In genomic region chr10:124558901-124559321, GRCh38 we compare ENCODE assay signal across 17 cellular contexts.
A peak's percentile ranks its signal among the peaks of the same experiment; 100 is the strongest.
DNase-seq lines count a peak whose midpoint lies in the region; ATAC-seq and TF ChIP-seq lines count a peak whose summit lies in the region.
"Had no signal": no experiment of that assay in that cellular context is flagged by ENCODE, and none has a peak within 500 bp of the region (broad histone marks: within the 10 kb centered on the region; RNA-seq: fewer than 3 reads in every experiment).

No MANE protein-coding gene starts in this region.

- no peaks in the 10 kb centered on the region for H3K36me3 Mint-ChIP-seq in Calu3 (ENCODE audit: insufficient read depth, unreplicated experiment)
- H3K36me3 Mint-ChIP-seq: activated CD8-positive, alpha-beta memory T cell treated with anti-CD3 and anti-CD28 coated beads, Interleukin-2, amount 10 ng/mL, durations not matched to agents 7 days and 5 days had no signal

- no peaks in the 10 kb centered on the region for H3K9me3 ChIP-seq in adrenal gland (replicated peaks in 1 of 3)
- no peaks in the 10 kb centered on the region for H3K9me3 ChIP-seq in gastroesophageal sphincter
- no peaks in the 10 kb centered on the region for H3K9me3 ChIP-seq in psoas muscle
- H3K9me3 ChIP-seq in uterus, result no peaks in the 10 kb centered on the region
- H3K9me3 ChIP-seq: body of pancreas had no signal

- H3K27me3 ChIP-seq in adrenal gland (no peaks in the 10 kb centered on the region), gastroesophageal sphincter (no peaks in the 10 kb centered on the region), psoas muscle (ENCODE audit: insufficient read depth in 3 of 3, low read length in 2 of 3) (no peaks in the 10 kb centered on the region), uterus (no peaks in the 10 kb centered on the region)
- H3K27me3 ChIP-seq: BLaER1 treated with 17β-estradiol and CSF1 and Interleukin-3, amounts not matched to agents 10 nM and 100 nM; body of pancreas; SJSA1 had no signal

- no peaks in the 10 kb centered on the region for H3K4me1 Mint-ChIP-seq in Calu3 (ENCODE audit: low read depth, unreplicated experiment)
- H3K4me1 Mint-ChIP-seq: activated CD8-positive, alpha-beta memory T cell treated with anti-CD3 and anti-CD28 coated beads, Interleukin-2, amount 10 ng/mL, durations not matched to agents 7 days and 5 days had no signal

- H3K27me3 Mint-ChIP-seq in Calu3 (ENCODE audit: unreplicated experiment), result peaks cover 11% of the 10 kb centered on the region
- H3K27me3 Mint-ChIP-seq: naive thymus-derived CD8-positive, alpha-beta T cell had no signal

- H3K4me3 ChIP-seq in adrenal gland, result no peak overlapping the region
- H3K4me3 ChIP-seq in gastroesophageal sphincter, result no peak overlapping the region
- H3K4me3 ChIP-seq in psoas muscle, result no peak overlapping the region
- H3K4me3 ChIP-seq in uterus, result no peak overlapping the region
- H3K4me3 ChIP-seq: BLaER1 treated with 17β-estradiol and CSF1 and Interleukin-3, amounts not matched to agents 10 nM and 100 nM; body of pancreas; SJSA1 had no signal

- BruUV-seq in Calu3 (replicated peaks; lab: Mats Ljungman, UMichigan), result no TSS peak

- intact Hi-C loops in adrenal gland (cut with DNase I), result no loop called here
- intact Hi-C loops in psoas muscle (cut with DNase I), result no loop called here
- intact Hi-C loops in uterus (cut with DNase I; ENCODE audit: low total_unique reads), result no loop called here
- intact Hi-C loops in Calu3 (cut with micrococcal nuclease; ENCODE audit: unreplicated experiment), result no loop called here

- CTCF ChIA-PET in Calu3 (lab: Charles Lee), result no interaction called here

- WGBS in adrenal gland, 4 donors, result 78 to 84% (median 81%) methylated on average over 8 of the region's 8 CpGs
- 57% methylated on average over 1 of the region's 8 CpGs; no CpG with 5 or more reads in 1 of the 2 donors for WGBS in gastroesophageal sphincter (ENCODE audit: low coverage in 1 of 2), 2 donors
- WGBS in psoas muscle, 3 donors, result 64 to 72% (median 68%) methylated on average over 8 of the region's 8 CpGs

- H3K4me1 ChIP-seq in adrenal gland (replicated peaks in 1 of 2) (peaks cover 9 to 24% of the 10 kb centered on the region in 2 donors), gastroesophageal sphincter (peaks cover 6 to 42% (median 22%) of the 10 kb centered on the region in 3 donors), psoas muscle (peaks cover 44% of the 10 kb centered on the region), uterus (peaks cover 24 to 31% of the 10 kb centered on the region in 2 donors)
- H3K4me1 ChIP-seq: body of pancreas, SJSA1 had no signal

- peak overlapping the region in 3 of 5 donors; percentile 63 to 94 (median 81) for H3K27ac ChIP-seq in adrenal gland
- peak overlapping the region in 3 of 4 donors; percentile 86 to 91 (median 90) for H3K27ac ChIP-seq in gastroesophageal sphincter
- H3K27ac ChIP-seq in psoas muscle, result peak overlapping the region; percentile 89
- peak overlapping the region; percentile 95 to 99 for H3K27ac ChIP-seq in uterus
- H3K27ac ChIP-seq: BLaER1 treated with 17β-estradiol and CSF1 and Interleukin-3, amounts not matched to agents 10 nM and 100 nM; SJSA1 had no signal

- TF ChIP-seq CTCF in adrenal gland (IDR thresholded peaks at IDR 0.05), result no peak
- no peak for TF ChIP-seq CTCF in gastroesophageal sphincter (IDR thresholded peaks at IDR 0.05)
- no peak for TF ChIP-seq CTCF in psoas muscle (IDR thresholded peaks at IDR 0.05)
- no peak for TF ChIP-seq CTCF in uterus (IDR thresholded peaks at IDR 0.05)
- no peak for TF ChIP-seq CTCF in Calu3 (IDR thresholded peaks at IDR 0.05; ENCODE audit: unreplicated experiment)

- TF ChIP-seq EP300 in gastroesophageal sphincter (IDR thresholded peaks at IDR 0.05), result no peak

- peaks cover 4% of the 10 kb centered on the region for H3K9me3 Mint-ChIP-seq in Calu3 (ENCODE audit: low read depth, unreplicated experiment)

- no peak overlapping the region for H3K27ac Mint-ChIP-seq in Calu3 (ENCODE audit: unreplicated experiment)
- H3K27ac Mint-ChIP-seq: activated CD8-positive, alpha-beta memory T cell treated with anti-CD3 and anti-CD28 coated beads, Interleukin-2, amount 10 ng/mL, durations not matched to agents 7 days and 5 days; naive thymus-derived CD8-positive, alpha-beta T cell had no signal

- H3K36me3 ChIP-seq in adrenal gland (replicated peaks in 1 of 2) (no peaks in the 10 kb centered on the region), gastroesophageal sphincter (no peaks in the 10 kb centered on the region), psoas muscle (ENCODE audit: insufficient read depth in 1 of 2, low read depth in 1 of 2) (no peaks in the 10 kb centered on the region), uterus (no peaks in the 10 kb centered on the region)
- H3K36me3 ChIP-seq: BLaER1 treated with 17β-estradiol and CSF1 and Interleukin-3, amounts not matched to agents 10 nM and 100 nM; SJSA1 had no signal

- H3K4me3 Mint-ChIP-seq in Calu3 (ENCODE audit: low read depth, unreplicated experiment), result no peak overlapping the region
- H3K4me3 Mint-ChIP-seq: activated CD8-positive, alpha-beta memory T cell treated with anti-CD3 and anti-CD28 coated beads, Interleukin-2, amount 10 ng/mL, durations not matched to agents 7 days and 5 days; naive thymus-derived CD8-positive, alpha-beta T cell had no signal

- ATAC-seq in gastroesophageal sphincter (no peak), psoas muscle (peak; percentile 19 to 38 (median 35)), HG02938 (IDR thresholded peaks at IDR 0.05; ENCODE audit: unreplicated experiment) (no peak)
- ATAC-seq: activated CD8-positive, alpha-beta memory T cell treated with anti-CD3 and anti-CD28 coated beads, Interleukin-2, amount 10 ng/mL, durations not matched to agents 7 days and 5 days; body of pancreas; naive thymus-derived CD8-positive, alpha-beta T cell had no signal

- TF ChIP-seq POLR2A in adrenal gland (IDR thresholded peaks at IDR 0.05), result no peak
- no peak for TF ChIP-seq POLR2A in gastroesophageal sphincter (IDR thresholded peaks at IDR 0.05)
- no peak for TF ChIP-seq POLR2A in uterus (IDR thresholded peaks at IDR 0.05)

- DNase-seq in adrenal gland, result no peak
- DNase-seq in psoas muscle, result peak; percentile 16 to 49
- DNase-seq in uterus, result no peak
- no peak for DNase-seq in Calu3
- no peak for DNase-seq in NCI-H524 (lab: John Stamatoyannopoulos, UW)
- DNase-seq: activated CD4-positive, alpha-beta T cell treated with anti-CD3 and anti-CD28 coated beads for 1 hour; activated CD8-positive, alpha-beta memory T cell treated with anti-CD3 and anti-CD28 coated beads, Interleukin-2, amount 10 ng/mL, durations not matched to agents 7 days and 5 days; activated gamma-delta T cell; body of pancreas; NCI-H187 treated with DMSO at 0.1 percent for 48 hours; NCI-H510A treated with DMSO at 0.1 percent for 48 hours; stimulated activated CD4-positive, alpha-beta T cell treated with anti-CD3 and anti-CD28 coated beads, Interleukin-1b, Interleukin-23, amount 100 ng/mL, for 48 hours had no signal

Comparison
In these comparisons a context has a peak if more than half of its experiments do, and no peak if none do; other contexts are left out.
1. DNase-seq: peak in psoas muscle (2 of 2); none in adrenal gland (0 of 7), uterus (0 of 2), Calu3 (single experiment) and NCI-H524 (0 of 2).
2. ATAC-seq: peak in psoas muscle (4 of 4); none in gastroesophageal sphincter (single experiment) and HG02938 (single experiment).
3. Peak in every context shown above with its lines, with median percentiles within 50 percentile points of each other: H3K27ac ChIP-seq.